29 cellular contexts compared by ENCODE assay signal in the genomic region with DNA sequence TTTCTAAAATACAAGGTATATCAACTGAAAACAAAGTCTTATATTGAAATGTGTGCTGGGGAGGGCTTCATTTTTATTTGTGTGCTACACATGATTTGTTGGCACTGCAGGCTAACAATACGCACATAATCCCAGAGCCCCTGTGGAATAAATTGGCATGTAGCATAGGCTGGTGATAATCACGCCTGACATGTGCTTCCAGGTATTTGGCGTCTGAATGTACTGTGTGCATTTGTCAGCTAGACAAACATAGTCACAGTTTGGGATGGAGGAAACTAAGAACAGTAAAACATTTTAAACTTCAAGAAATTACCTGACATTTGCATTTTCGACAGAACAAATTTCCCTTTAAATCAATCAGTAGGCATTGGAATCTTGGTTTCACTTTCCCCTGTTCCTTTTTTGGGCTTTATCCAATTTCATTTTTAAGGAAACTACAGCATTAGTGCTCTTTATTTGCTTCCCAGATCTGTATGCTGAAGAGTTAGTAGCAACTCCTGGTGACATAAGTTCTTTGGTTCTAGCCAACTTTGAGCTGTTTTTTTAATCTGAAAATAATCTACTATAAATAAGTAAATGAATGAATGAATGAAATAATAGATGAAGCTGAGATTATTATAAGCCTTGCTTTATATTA.
DNase-seq lines count a peak whose midpoint lies in the region; ATAC-seq, FAIRE-seq and TF ChIP-seq lines count a peak whose summit lies in the region.
"Had no signal": no experiment of that assay in that cellular context is flagged by ENCODE, and none has a peak within 500 bp of the region (broad histone marks: within the 10 kb centered on the region; RNA-seq: fewer than 3 reads in every experiment).

No MANE protein-coding gene starts in this region.

- H3K27ac ChIP-seq in ACC112 (ENCODE audit: low read depth, low read length) (no peak overlapping the region), PC-3 (ENCODE audit: low read length) (no peak overlapping the region), H1 (ENCODE audit: low read depth, low read length) (no peak overlapping the region)
- H3K27ac ChIP-seq: brain microvascular endothelial cell, esophagus squamous epithelium, SK-N-MC, skin epidermis had no signal

- H3K27me3 ChIP-seq in ACC112 (ENCODE audit: insufficient read depth, low read length) (no peaks in the 10 kb centered on the region; the same call in 1 of the 2 replicates), PC-3 (ENCODE audit: low read length) (no peaks in the 10 kb centered on the region), H1 (replicated peaks in 1 of 4; ENCODE audit: control insufficient read depth in 3 of 4, extremely low read depth in 1 of 4, insufficient read depth in 3 of 4, low read length in 3 of 4) (no peaks in the 10 kb centered on the region)
- H3K27me3 ChIP-seq: brain microvascular endothelial cell, esophagus squamous epithelium had no signal

- no peak for FAIRE-seq in H1 (lab: Jason Lieb, UNC)
- FAIRE-seq: GM19239, H54 had no signal

- H3K14ac ChIP-seq in H1 (ENCODE audit: insufficient read length): no peak overlapping the region

- TF ChIP-seq RAD21 in H1 (IDR thresholded peaks at IDR 0.05 in 1 of 2, conservative IDR thresholded peaks at IDR 0.05 in 1 of 2; ENCODE audit: low read depth in 2 of 2, low read length in 2 of 2): no peak

- no peak overlapping the region for H2BK12ac ChIP-seq in H1 (ENCODE audit: low read depth, low read length)

- H3K9me3 ChIP-seq in PC-3 (ENCODE audit: low read length): no peaks in the 10 kb centered on the region
- peaks cover 15 to 19% of the 10 kb centered on the region in 2 experiments for H3K9me3 ChIP-seq in H1 (ENCODE audit: insufficient read depth in 2 of 2, low read depth in 1 of 2, low read length in 1 of 2)

- intact Hi-C loops in PC-3 (cut with micrococcal nuclease): no loop called here

- H4K8ac ChIP-seq in H1 (ENCODE audit: extremely low read depth, insufficient read depth, low read length): no peak overlapping the region

- H4K20me1 ChIP-seq in PC-3 (ENCODE audit: low read length) (no peaks in the 10 kb centered on the region), H1 (replicated peaks in 1 of 2; ENCODE audit: control insufficient read depth in 1 of 2, insufficient read depth in 2 of 2, low read length in 2 of 2) (no peaks in the 10 kb centered on the region)

- WGBS in H1 (ENCODE audit: extremely low coverage in 1 of 2, insufficient coverage in 1 of 2, insufficient read length in 1 of 2, insufficient replicate concordance in 2 of 2, low coverage in 1 of 2, low lambda C conversion rate in 2 of 2, missing lambda C conversion rate in 1 of 2), 2 experiments: 91% methylated on average over 4 of the region's 4 CpGs; no CpG with 5 or more reads in 1 of the 2 experiments

- H3K23ac ChIP-seq in H1 (ENCODE audit: insufficient read length): no peak overlapping the region

- no peak overlapping the region for H4K5ac ChIP-seq in H1 (ENCODE audit: insufficient read length, low read depth, low read length)

- POLR2A ChIA-PET in PC-3 (lab: Charles Lee; ENCODE audit: unreplicated experiment) (no interaction called here), H1 (lab: Charles Lee; ENCODE audit: partially characterized antibody) (no interaction called here)

- no peak overlapping the region for H3K4ac ChIP-seq in H1 (replicated peaks; ENCODE audit: insufficient read length, low read depth, low read length)

- H3K23me2 ChIP-seq in H1 (ENCODE audit: low read depth, low read length): no peaks in the 10 kb centered on the region

- H3F3A ChIP-seq in PC-3 (ENCODE audit: low read length, unreplicated experiment): no peaks in the 10 kb centered on the region

- H3K4me3 ChIP-seq in ACC112 (ENCODE audit: low read depth, low read length): peak overlapping the region; percentile 66
- H3K4me3 ChIP-seq in PC-3 (ENCODE audit: low read length): peak overlapping the region; percentile 64
- H3K4me3 ChIP-seq in H1 (ENCODE audit: extremely low read depth in 1 of 4, insufficient read depth in 2 of 4, low read depth in 3 of 4, low read length in 4 of 4): no peak overlapping the region
- H3K4me3 ChIP-seq: SK-N-MC, skin epidermis had no signal

- BruUV-seq in PC-3 (replicated peaks; lab: Mats Ljungman, UMichigan): no TSS peak

- H2BK5ac ChIP-seq in H1 (ENCODE audit: low read depth, low read length): no peak overlapping the region

- no peak overlapping the region for H3K56ac ChIP-seq in H1 (replicated peaks; ENCODE audit: insufficient read length, low read depth, low read length)

- no peaks in the 10 kb centered on the region for H3K9me2 ChIP-seq in PC-3 (replicated peaks; ENCODE audit: low read length)

- H3K36me3 ChIP-seq in ACC112 (ENCODE audit: insufficient read depth, low read length) (no peaks in the 10 kb centered on the region), PC-3 (ENCODE audit: low read depth, low read length) (no peaks in the 10 kb centered on the region), H1 (ENCODE audit: control insufficient read depth in 2 of 4, insufficient read depth in 4 of 4, low read length in 3 of 4) (no peaks in the 10 kb centered on the region; a peak in 1 of 8 replicates)
- H3K36me3 ChIP-seq: brain microvascular endothelial cell, esophagus squamous epithelium had no signal

- ATAC-seq in PC-3 (peak; percentile 65), HG02588 (IDR thresholded peaks at IDR 0.05; ENCODE audit: unreplicated experiment) (no peak), HG02885 (IDR thresholded peaks at IDR 0.05; ENCODE audit: poor library complexity, unreplicated experiment) (no peak)
- ATAC-seq: activated CD8-positive, alpha-beta T cell treated with anti-CD3 and anti-CD28 coated beads, Interleukin-2, amount 10 ng/mL, durations not matched to agents 7 days and 5 days; activated T-cell treated with anti-CD3 and anti-CD28 coated beads, Interleukin-2, amount 50 U/mL, for 4 hours; natural killer cell; Panc1; stimulated activated naive CD8-positive, alpha-beta T cell treated with anti-CD3 and anti-CD28 coated beads, Interleukin-15, amount 100 ng/mL, for 72 hours had no signal

- TF ChIP-seq CTCF in PC-3 (conservative IDR thresholded peaks at IDR 0.05; ENCODE audit: low read depth, low read length): no peak
- no peak for TF ChIP-seq CTCF in H1 (IDR thresholded peaks at IDR 0.05; ENCODE audit: control extremely low read depth in 1 of 3, insufficient read depth in 1 of 3, low read depth in 1 of 3, low read length in 3 of 3)

- CTCF ChIA-PET in PC-3 (lab: Charles Lee) (no interaction called here), H1 (lab: Charles Lee; ENCODE audit: partially characterized antibody) (no interaction called here)

- TF ChIP-seq EP300 in H1 (IDR thresholded peaks at IDR 0.05; ENCODE audit: borderline replicate concordance in 1 of 2, low read depth in 2 of 2, low read length in 2 of 2): no peak

- no peak overlapping the region for H4K91ac ChIP-seq in H1 (replicated peaks; ENCODE audit: insufficient read length, low read length)

- no peak overlapping the region for H2AK5ac ChIP-seq in H1 (ENCODE audit: low read depth, low read length)

- no peak overlapping the region for H3K18ac ChIP-seq in H1 (ENCODE audit: extremely low read depth, low read length)

- H3K9ac ChIP-seq in PC-3 (ENCODE audit: low read length) (no peak overlapping the region), H1 (replicated peaks in 1 of 4; ENCODE audit: extremely low read depth in 1 of 4, low read depth in 3 of 4, low read length in 3 of 4) (no peak overlapping the region)

- H3K79me1 ChIP-seq in H1 (ENCODE audit: low read depth, low read length): no peaks in the 10 kb centered on the region

- H2AFZ ChIP-seq in ACC112 (ENCODE audit: low read length, unreplicated experiment): peak overlapping the region; percentile 0
- peak overlapping the region; percentile 45 for H2AFZ ChIP-seq in PC-3 (ENCODE audit: low read length)
- peak overlapping the region; percentile 84 for H2AFZ ChIP-seq in H1 (ENCODE audit: low read length)

- H2BK120ac ChIP-seq in H1 (replicated peaks; ENCODE audit: low read depth, low read length): no peak overlapping the region

- DNase-seq in PC-3: peak; percentile 7
- no peak for DNase-seq in H1 (ENCODE audit: low read depth in 1 of 2, low spot score in 2 of 2)
- DNase-seq in myocyte (ENCODE audit: low read depth): peak; percentile 2
- DNase-seq in NCI-H1092 (lab: John Stamatoyannopoulos, UW): no peak
- DNase-seq in SK-N-DZ (ENCODE audit: low spot score): no peak
- DNase-seq: ACHN; activated CD8-positive, alpha-beta T cell treated with anti-CD3 and anti-CD28 coated beads, Interleukin-2, amount 10 ng/mL, durations not matched to agents 7 days and 5 days; activated naive CD4-positive, alpha-beta T cell treated with anti-CD3 and anti-CD28 coated beads, Interleukin-2, amount 50 U/mL, for 16 hours; activated T-cell treated with anti-CD3 and anti-CD28 coated beads, Interleukin-2, amount 50 U/mL, for 4 hours; brain microvascular endothelial cell; C1 segment of cervical spinal cord; DMS 273 treated with DMSO at 0.1 percent for 48 hours; esophagus squamous epithelium; GF-D8; glutamatergic neuron; Kasumi-1; natural killer cell; NCI-H1417 treated with DMSO at 0.1 percent for 48 hours; NCI-H2227 treated with DMSO at 0.1 percent for 48 hours; stimulated activated CD4-positive, alpha-beta T cell treated with anti-CD3 and anti-CD28 coated beads, Interleukin-2, amount 100 ng/mL, for 48 hours; stimulated activated naive CD8-positive, alpha-beta T cell treated with anti-CD3 and anti-CD28 coated beads, Interleukin-15, amount 100 ng/mL, for 72 hours had no signal

- H2BK15ac ChIP-seq in H1 (ENCODE audit: low read length): no peak overlapping the region

- H2BK20ac ChIP-seq in H1 (ENCODE audit: low read length): no peak overlapping the region

- no peaks in the 10 kb centered on the region for H3K4me1 ChIP-seq in ACC112 (ENCODE audit: control insufficient read depth, insufficient read depth, low read length, unreplicated experiment)
- no peaks in the 10 kb centered on the region for H3K4me1 ChIP-seq in PC-3 (ENCODE audit: insufficient read depth, low read length)
- H3K4me1 ChIP-seq in H1 (replicated peaks in 1 of 4; ENCODE audit: control insufficient read depth in 3 of 4, insufficient read depth in 4 of 4, low read length in 3 of 4): no peaks in the 10 kb centered on the region
- H3K4me1 ChIP-seq: esophagus squamous epithelium had no signal

- H3K4me2 ChIP-seq in PC-3 (ENCODE audit: low read length) (peak overlapping the region; percentile 82), H1 (ENCODE audit: insufficient read depth in 1 of 2, low read depth in 2 of 2, low read length in 2 of 2) (no peak overlapping the region)

- H3K79me2 ChIP-seq in ACC112 (ENCODE audit: control insufficient read depth, insufficient read depth, low read length, unreplicated experiment): no peaks in the 10 kb centered on the region
- H3K79me2 ChIP-seq in PC-3 (ENCODE audit: low read length): no peaks in the 10 kb centered on the region
- no peaks in the 10 kb centered on the region for H3K79me2 ChIP-seq in H1 (ENCODE audit: control insufficient read depth in 1 of 2, insufficient read depth in 2 of 2, low read length in 2 of 2)

- TF ChIP-seq POLR2A in H1 (IDR thresholded peaks at IDR 0.05; ENCODE audit: control extremely low read depth in 1 of 2, low read depth in 2 of 2, low read length in 2 of 2): no peak

Comparison
In these comparisons a context has a peak if more than half of its experiments do, and no peak if none do; other contexts are left out.
1. H2AFZ ChIP-seq: peak in every context shown above with its lines; median percentile 84 in H1; 45 in PC-3; 0 in ACC112.
2. H3K4me3 ChIP-seq: peak in ACC112 (single experiment) and PC-3 (single experiment); none in H1 (0 of 4).
3. DNase-seq: peak in PC-3 (single experiment) and myocyte (single experiment); none in H1 (0 of 2), NCI-H1092 (single experiment) and SK-N-DZ (single experiment).